19 cellular contexts compared by ENCODE assay signal in the genomic region with DNA sequence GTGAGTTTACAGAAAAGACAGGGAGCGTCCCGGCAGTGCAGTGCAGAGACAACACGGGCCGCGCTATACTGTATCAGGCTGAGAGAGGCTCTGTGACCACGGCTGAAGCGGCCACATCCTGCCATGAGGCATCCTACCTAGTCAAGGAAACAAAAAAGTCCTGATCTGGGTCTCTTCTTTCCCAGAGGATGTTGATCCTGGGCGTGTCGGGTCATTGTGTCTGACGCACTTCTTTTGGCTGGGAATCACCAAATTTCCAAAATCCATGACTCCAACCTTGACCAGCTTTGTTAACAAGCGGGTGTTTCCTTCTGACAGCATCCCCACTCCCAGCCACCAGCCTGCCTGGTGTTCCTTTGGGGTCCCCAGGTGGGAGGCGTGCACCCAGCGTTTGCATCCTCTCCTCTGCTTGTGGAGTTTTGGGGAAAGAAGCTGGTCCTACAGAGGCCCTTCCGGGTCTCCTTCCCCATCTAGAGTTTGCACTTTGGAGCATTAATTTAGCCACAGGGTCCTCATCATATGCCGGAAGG.
DNase-seq lines count a peak whose midpoint lies in the region; TF ChIP-seq lines count a peak whose summit lies in the region.
"Had no signal": no experiment of that assay in that cellular context is flagged by ENCODE, and none has a peak within 500 bp of the region (broad histone marks: within the 10 kb centered on the region; RNA-seq: fewer than 3 reads in every experiment).

No MANE protein-coding gene starts in this region.

- H3K27me3 Mint-ChIP-seq in MCF 10A (ENCODE audit: insufficient read depth, unreplicated experiment), result no peaks in the 10 kb centered on the region
- H3K27me3 Mint-ChIP-seq in neural progenitor cell (ENCODE audit: insufficient read depth, low read depth), result peaks cover 2% of the 10 kb centered on the region

- CTCF ChIA-PET in MCF 10A (lab: Yijun Ruan, JAX) (no interaction called here), mammary epithelial cell (lab: Charles Lee; ENCODE audit: low non-redundant PET) (no interaction called here), HEK293T (lab: Yijun Ruan, JAX) (no interaction called here)

- no peak for TF ChIP-seq CTCF in MCF 10A (IDR thresholded peaks at IDR 0.05; ENCODE audit: unreplicated experiment)
- no peak for TF ChIP-seq CTCF in mammary epithelial cell (conservative IDR thresholded peaks at IDR 0.05 in 1 of 2, IDR thresholded peaks at IDR 0.05 in 1 of 2; ENCODE audit: extremely low read depth in 1 of 2, insufficient read depth in 1 of 2, low read depth in 1 of 2, low read length in 2 of 2)
- no peak for TF ChIP-seq CTCF in fibroblast of mammary gland (conservative IDR thresholded peaks at IDR 0.05; ENCODE audit: control insufficient read depth, insufficient read depth, low read depth, low read length)
- no peak for TF ChIP-seq CTCF in neural progenitor cell (IDR thresholded peaks at IDR 0.05)
- no peak for TF ChIP-seq CTCF in uterus (IDR thresholded peaks at IDR 0.05)

- intact Hi-C loops in MCF 10A (cut with micrococcal nuclease) (no loop called here), mammary epithelial cell (cut with micrococcal nuclease) (no loop called here), uterus (cut with DNase I; ENCODE audit: low total_unique reads) (no loop called here)

- H2AFZ ChIP-seq in mammary epithelial cell (ENCODE audit: low read depth, low read length), result no peak overlapping the region
- no peak overlapping the region for H2AFZ ChIP-seq in neural progenitor cell (replicated peaks)

- H3K79me2 ChIP-seq in mammary epithelial cell (ENCODE audit: insufficient read depth, low read length) (no peaks in the 10 kb centered on the region), neural progenitor cell (ENCODE audit: low read depth) (no peaks in the 10 kb centered on the region)

- H3K9me3 Mint-ChIP-seq in MCF 10A (ENCODE audit: unreplicated experiment) (no peaks in the 10 kb centered on the region), neural progenitor cell (no peaks in the 10 kb centered on the region)
- H3K9me3 Mint-ChIP-seq: immature natural killer cell had no signal

- no peak for TF ChIP-seq POLR2A in uterus (IDR thresholded peaks at IDR 0.05)

- in situ Hi-C loops in mammary epithelial cell (cut with MboI; ENCODE audit: low sequenced_read_pairs in 2 of 2), result no loop called here

- H3K27ac Mint-ChIP-seq in MCF 10A (ENCODE audit: low read depth, unreplicated experiment) (no peak overlapping the region), neural progenitor cell (peak overlapping the region; percentile 76)
- H3K27ac Mint-ChIP-seq: activated CD4-positive, alpha-beta T cell treated with anti-CD3 and anti-CD28 coated beads for 36 hours; immature natural killer cell had no signal

- BruUV-seq in MCF 10A (replicated peaks; lab: Mats Ljungman, UMichigan) (no TSS peak), mammary epithelial cell (replicated peaks; lab: Mats Ljungman, UMichigan) (no TSS peak)

- no peaks in the 10 kb centered on the region for H3K4me1 ChIP-seq in mammary epithelial cell (ENCODE audit: insufficient read depth, low read length)
- no peaks in the 10 kb centered on the region for H3K4me1 ChIP-seq in neural progenitor cell
- H3K4me1 ChIP-seq in uterus, result peaks cover 0 to 5% of the 10 kb centered on the region in 2 donors
- H3K4me1 ChIP-seq: gastrocnemius medialis had no signal

- no peaks in the 10 kb centered on the region for H3F3A ChIP-seq in neural progenitor cell (ENCODE audit: low read depth)

- dilution Hi-C loops in mammary epithelial cell (cut with HindIII; ENCODE audit: low sequenced_read_pairs), result no loop called here

- H3K9me3 ChIP-seq in mammary epithelial cell (replicated peaks; ENCODE audit: insufficient read depth, low read length) (no peaks in the 10 kb centered on the region), neural progenitor cell (ENCODE audit: low read depth) (no peaks in the 10 kb centered on the region), uterus (no peaks in the 10 kb centered on the region)
- H3K9me3 ChIP-seq: gastrocnemius medialis had no signal

- H3K4me2 ChIP-seq in mammary epithelial cell (ENCODE audit: insufficient read depth, low read depth, low read length) (no peak overlapping the region), neural progenitor cell (no peak overlapping the region)

- POLR2A ChIA-PET in MCF 10A (lab: Yijun Ruan, JAX), result no interaction called here
- POLR2A ChIA-PET in HEK293T (lab: Yijun Ruan, JAX), result no interaction called here

- H4K20me1 ChIP-seq in mammary epithelial cell (ENCODE audit: insufficient read depth, low read length) (no peaks in the 10 kb centered on the region), neural progenitor cell (ENCODE audit: low read depth) (no peaks in the 10 kb centered on the region)

- H3K9ac ChIP-seq in mammary epithelial cell (ENCODE audit: insufficient read depth, low read length) (no peak overlapping the region), neural progenitor cell (no peak overlapping the region)

- H3K27ac ChIP-seq in mammary epithelial cell (ENCODE audit: insufficient read depth, low read depth, low read length) (no peak overlapping the region), neural progenitor cell (no peak overlapping the region), uterus (peak overlapping the region; percentile 68 to 76)
- H3K27ac ChIP-seq: 22Rv1, gastrocnemius medialis had no signal

- H3K4me3 Mint-ChIP-seq in MCF 10A (ENCODE audit: unreplicated experiment) (no peak overlapping the region), neural progenitor cell (peak overlapping the region; percentile 30)
- H3K4me3 Mint-ChIP-seq: activated CD4-positive, alpha-beta T cell treated with anti-CD3 and anti-CD28 coated beads for 36 hours; CD14-positive monocyte; immature natural killer cell had no signal

- 98% methylated on average over 12 of the region's 15 CpGs for WGBS in mammary epithelial cell (ENCODE audit: low coverage, missing lambda C conversion rate)

- H3K27me3 ChIP-seq in mammary epithelial cell (ENCODE audit: insufficient read depth, low read length) (no peaks in the 10 kb centered on the region), neural progenitor cell (no peaks in the 10 kb centered on the region), uterus (no peaks in the 10 kb centered on the region)
- H3K27me3 ChIP-seq: gastrocnemius medialis had no signal

- H3K36me3 Mint-ChIP-seq in MCF 10A (ENCODE audit: insufficient read depth, unreplicated experiment), result no peaks in the 10 kb centered on the region
- no peaks in the 10 kb centered on the region for H3K36me3 Mint-ChIP-seq in neural progenitor cell
- H3K36me3 Mint-ChIP-seq: CD14-positive monocyte, immature natural killer cell had no signal

- DNase-seq in MCF 10A (ENCODE audit: unreplicated experiment), result peak; percentile 39
- no peak for DNase-seq in mammary epithelial cell
- peak; percentile 80 for DNase-seq in fibroblast of mammary gland (ENCODE audit: low read depth)
- no peak for DNase-seq in neural progenitor cell (ENCODE audit: low spot score)
- peak; percentile 26 to 44 for DNase-seq in uterus
- no peak for DNase-seq in NCI-H2171 treated with DMSO at 0.1 percent for 48 hours (lab: John Stamatoyannopoulos, UW)
- DNase-seq in HEK293T (ENCODE audit: extremely low spot score), result no peak
- no peak for DNase-seq in AG08396 (ENCODE audit: low spot score)
- DNase-seq: activated CD4-positive, alpha-beta T cell treated with anti-CD3 and anti-CD28 coated beads for 36 hours; activated naive CD4-positive, alpha-beta T cell treated with anti-CD3 and anti-CD28 coated beads, Interleukin-2, amount 50 U/mL, for 16 hours; DND-41; effector memory CD4-positive, alpha-beta T cell; gastrocnemius medialis; immature natural killer cell; NCI-H446 treated with DMSO at 0.1 percent for 48 hours; posterior cingulate gyrus; T1000 had no signal

- H3K4me1 Mint-ChIP-seq in MCF 10A (ENCODE audit: insufficient read depth, unreplicated experiment), result no peaks in the 10 kb centered on the region
- peaks cover 7% of the 10 kb centered on the region for H3K4me1 Mint-ChIP-seq in neural progenitor cell
- H3K4me1 Mint-ChIP-seq: activated CD4-positive, alpha-beta T cell treated with anti-CD3 and anti-CD28 coated beads for 36 hours; CD14-positive monocyte; immature natural killer cell had no signal

- H3K36me3 ChIP-seq in mammary epithelial cell (ENCODE audit: insufficient read depth, low read length) (no peaks in the 10 kb centered on the region), neural progenitor cell (no peaks in the 10 kb centered on the region), uterus (no peaks in the 10 kb centered on the region)
- H3K36me3 ChIP-seq: gastrocnemius medialis had no signal

- no peak overlapping the region for H3K4me3 ChIP-seq in mammary epithelial cell (replicated peaks in 1 of 3; ENCODE audit: insufficient read depth in 1 of 3, low read depth in 2 of 3, low read length in 3 of 3)
- no peak overlapping the region for H3K4me3 ChIP-seq in fibroblast of mammary gland (ENCODE audit: control insufficient read depth, low read depth, low read length)
- H3K4me3 ChIP-seq in neural progenitor cell, result no peak overlapping the region
- no peak overlapping the region for H3K4me3 ChIP-seq in uterus
- H3K4me3 ChIP-seq: gastrocnemius medialis had no signal

TF ChIP-seq in HEK293T, 16 proteins besides CTCF, POLR2A, EP300 and RAD21:
- TF ChIP-seq SUZ12 (IDR thresholded peaks at IDR 0.05), result no peak
- TF ChIP-seq FOXA1 (IDR thresholded peaks at IDR 0.05), result no peak
- no peak for TF ChIP-seq NFRKB (IDR thresholded peaks at IDR 0.05)
- no peak for TF ChIP-seq CTBP1 (IDR thresholded peaks at IDR 0.05; ENCODE audit: borderline replicate concordance)
- no peak for TF ChIP-seq BHLHE40 (IDR thresholded peaks at IDR 0.05; ENCODE audit: borderline replicate concordance)
- no peak for TF ChIP-seq TARDBP (IDR thresholded peaks at IDR 0.05)
- TF ChIP-seq HDGF (IDR thresholded peaks at IDR 0.05; ENCODE audit: borderline replicate concordance), result no peak
- no peak for TF ChIP-seq FOXM1 (IDR thresholded peaks at IDR 0.05; ENCODE audit: borderline replicate concordance)
- TF ChIP-seq, protein P1, sequence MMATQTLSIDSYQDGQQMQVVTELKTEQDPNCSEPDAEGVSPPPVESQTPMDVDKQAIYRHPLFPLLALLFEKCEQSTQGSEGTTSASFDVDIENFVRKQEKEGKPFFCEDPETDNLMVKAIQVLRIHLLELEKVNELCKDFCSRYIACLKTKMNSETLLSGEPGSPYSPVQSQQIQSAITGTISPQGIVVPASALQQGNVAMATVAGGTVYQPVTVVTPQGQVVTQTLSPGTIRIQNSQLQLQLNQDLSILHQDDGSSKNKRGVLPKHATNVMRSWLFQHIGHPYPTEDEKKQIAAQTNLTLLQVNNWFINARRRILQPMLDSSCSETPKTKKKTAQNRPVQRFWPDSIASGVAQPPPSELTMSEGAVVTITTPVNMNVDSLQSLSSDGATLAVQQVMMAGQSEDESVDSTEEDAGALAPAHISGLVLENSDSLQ (IDR thresholded peaks at IDR 0.05), result no peak
- no peak for TF ChIP-seq ARNT (IDR thresholded peaks at IDR 0.05)
- no peak for TF ChIP-seq FOXK2 (IDR thresholded peaks at IDR 0.05)
- TF ChIP-seq L3MBTL2 (conservative IDR thresholded peaks at IDR 0.05), result no peak
- TF ChIP-seq LEF1 (IDR thresholded peaks at IDR 0.05; ENCODE audit: borderline replicate concordance), result no peak
- no peak for TF ChIP-seq ZNF384 (IDR thresholded peaks at IDR 0.05)
- TF ChIP-seq SP1 (IDR thresholded peaks at IDR 0.05), result no peak
- TF ChIP-seq ELF4 (IDR thresholded peaks at IDR 0.05), result no peak
TF ChIP-seq in HEK293T: peak in this region for 0.

Comparison
In these comparisons a context has a peak if more than half of its experiments do, and no peak if none do; other contexts are left out.
1. DNase-seq: peak in MCF 10A (single experiment), fibroblast of mammary gland (single experiment) and uterus (2 of 2); none in mammary epithelial cell (single experiment), neural progenitor cell (single experiment), NCI-H2171 treated with DMSO at 0.1 percent for 48 hours (single experiment), HEK293T (single experiment) and AG08396 (single experiment).
2. H3K27ac ChIP-seq: peak in uterus (2 of 2); none in mammary epithelial cell (single experiment) and neural progenitor cell (single experiment).